8 cellular contexts compared by ENCODE assay signal in genomic region chr19:52007436-52007804, GRCh38. TPM values are rescaled to one million over a fixed set of nuclear protein-coding genes. Genes with fewer than 3 reads are reported as not detected.
A peak's percentile ranks its signal among the peaks of the same experiment; 100 is the strongest.
DNase-seq lines count a peak whose midpoint lies in the region; ATAC-seq and TF ChIP-seq lines count a peak whose summit lies in the region.

No MANE protein-coding gene starts in this region.

- H3K27me3 Mint-ChIP-seq in progenitor cell of endocrine pancreas = no peaks in the 10 kb centered on the region

- peak overlapping the region; percentile 88 for H3K4me3 ChIP-seq in WI38 (ENCODE audit: low read depth, low read length)
- peak overlapping the region; percentile 75 for H3K4me3 ChIP-seq in cardiac muscle cell

- H3K9me3 ChIP-seq in cardiac muscle cell (ENCODE audit: low read depth) = no peaks in the 10 kb centered on the region

- peaks cover 47% of the 10 kb centered on the region for H3K36me3 Mint-ChIP-seq in progenitor cell of endocrine pancreas (ENCODE audit: insufficient read depth)

- H3K4me1 ChIP-seq in cardiac muscle cell (ENCODE audit: low read depth) = no peaks in the 10 kb centered on the region

- TF ChIP-seq CTCF in 22Rv1 (IDR thresholded peaks at IDR 0.05) = no peak
- TF ChIP-seq CTCF in WI38 (IDR thresholded peaks at IDR 0.05; ENCODE audit: low read depth, low read length) = no peak
- no peak for TF ChIP-seq CTCF in cardiac muscle cell (IDR thresholded peaks at IDR 0.05; ENCODE audit: low read depth, low read length)
- TF ChIP-seq CTCF in progenitor cell of endocrine pancreas (IDR thresholded peaks at IDR 0.05; ENCODE audit: unreplicated experiment) = no peak

- H3K27ac Mint-ChIP-seq in progenitor cell of endocrine pancreas = peak overlapping the region; percentile 99

- peak overlapping the region; percentile 94 for H3K4me3 Mint-ChIP-seq in progenitor cell of endocrine pancreas (ENCODE audit: low read depth)

- H3K4me1 Mint-ChIP-seq in progenitor cell of endocrine pancreas (ENCODE audit: low read depth) = peaks cover 5% of the 10 kb centered on the region

- H3K27ac ChIP-seq in 22Rv1 = peak overlapping the region; percentile 80
- H3K27ac ChIP-seq in cardiac muscle cell = peak overlapping the region; percentile 67

- H3K27me3 ChIP-seq in cardiac muscle cell = no peaks in the 10 kb centered on the region

- ATAC-seq in GM19452 (IDR thresholded peaks at IDR 0.05; ENCODE audit: unreplicated experiment) = peak; percentile 21
- no peak for ATAC-seq in GM21717 (IDR thresholded peaks at IDR 0.05; ENCODE audit: unreplicated experiment)
- ATAC-seq in activated CD4-positive, CD25-positive, alpha-beta regulatory T cell treated with anti-CD3 and anti-CD28 coated beads, Interleukin-2, amount 50 U/mL, for 24 hours = no peak

- DNase-seq in cardiac muscle cell (ENCODE audit: low read depth in 1 of 2, low spot score in 1 of 2) (peak; percentile 12 to 23), progenitor cell of endocrine pancreas (ENCODE audit: low spot score, unreplicated experiment) (no peak)
- no peak for DNase-seq in effector CD8-positive, alpha-beta T cell (lab: John Stamatoyannopoulos, UW)

- H3K9me3 Mint-ChIP-seq in progenitor cell of endocrine pancreas (ENCODE audit: low read depth) = peaks cover 17% of the 10 kb centered on the region

- H3K36me3 ChIP-seq in cardiac muscle cell = peaks cover under 1% of the 10 kb centered on the region

RNA-seq across cellular contexts. Expression of gene ZNF615, which starts 0.6 kb away (rescaled TPM):
- 7.9 and 11.7 TPM in 2 replicates for total RNA-seq in cardiac muscle cell
- 5.8 and 9.4 TPM in 2 replicates for polyA plus RNA-seq in cardiac muscle cell
- 17.5 and 17.7 TPM in 2 replicates for total RNA-seq in progenitor cell of endocrine pancreas

RNA-seq across cellular contexts. Expression of gene ZNF614, which starts 20.8 kb away (rescaled TPM):
- total RNA-seq in cardiac muscle cell (13.0 and 13.3 TPM in 2 replicates), progenitor cell of endocrine pancreas (14.4 and 14.8 TPM in 2 replicates)
- polyA plus RNA-seq in cardiac muscle cell = 11.6 and 16.7 TPM in 2 replicates

RNA-seq across cellular contexts. Expression of gene ZNF350, which starts 20.8 kb away (rescaled TPM):
- total RNA-seq in cardiac muscle cell (7.4 and 10.4 TPM in 2 replicates), progenitor cell of endocrine pancreas (14.2 and 14.3 TPM in 2 replicates)
- 9.2 and 12.0 TPM in 2 replicates for polyA plus RNA-seq in cardiac muscle cell

RNA-seq across cellular contexts. Expression of gene ZNF432, which starts 41.2 kb away (rescaled TPM):
- 13.9 and 16.0 TPM in 2 replicates for total RNA-seq in cardiac muscle cell
- 9.7 and 11.9 TPM in 2 replicates for polyA plus RNA-seq in cardiac muscle cell
- 27.2 and 33.6 TPM in 2 replicates for total RNA-seq in progenitor cell of endocrine pancreas

Comparison
In these comparisons a context has a peak if more than half of its experiments do, and no peak if none do; other contexts are left out.
1. DNase-seq: peak in cardiac muscle cell (2 of 2); none in progenitor cell of endocrine pancreas (single experiment) and effector CD8-positive, alpha-beta T cell (single experiment).